9 cellular contexts compared by ENCODE assay signal in the genomic region with DNA sequence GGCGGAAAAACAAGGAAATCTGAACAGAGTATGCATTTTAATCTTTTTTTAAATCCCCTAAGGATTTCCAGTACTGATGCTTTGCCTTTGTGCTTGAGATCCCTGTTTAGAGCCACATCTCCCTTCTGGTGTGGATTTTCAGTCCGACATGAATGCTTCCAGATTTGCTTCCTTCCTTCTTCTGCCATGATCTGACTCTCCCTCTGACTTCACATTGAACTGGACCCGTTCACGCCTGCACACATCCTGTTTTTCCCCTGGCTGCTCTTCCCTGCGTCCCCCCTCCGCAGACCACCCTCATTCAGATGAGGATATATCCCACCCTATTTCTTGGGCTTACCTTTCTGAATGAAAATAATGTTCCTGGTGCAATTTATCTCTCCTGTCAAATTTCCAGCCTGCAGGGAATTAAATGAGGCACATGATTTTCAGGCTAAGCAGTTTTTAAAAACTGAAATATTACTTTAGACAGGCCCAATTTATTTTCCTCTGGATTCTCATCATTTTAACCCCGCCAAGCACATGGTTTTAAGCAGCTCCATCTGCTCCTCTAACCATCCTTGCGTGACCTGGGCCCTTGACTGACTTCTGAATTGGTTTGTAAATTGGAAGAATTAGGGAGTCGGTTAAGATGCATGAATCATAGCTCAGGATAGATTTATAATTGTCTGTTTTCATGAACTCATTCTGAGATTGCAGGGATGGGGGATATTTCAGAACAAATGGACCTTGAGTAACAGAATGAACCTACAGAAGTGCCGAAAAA. TPM values are rescaled to one million over a fixed set of nuclear protein-coding genes. Genes with fewer than 3 reads are reported as not detected.
A peak's percentile ranks its signal among the peaks of the same experiment; 100 is the strongest.
DNase-seq lines count a peak whose midpoint lies in the region; ATAC-seq and TF ChIP-seq lines count a peak whose summit lies in the region.
"Had no signal": no experiment of that assay in that cellular context is flagged by ENCODE, and none has a peak within 500 bp of the region (broad histone marks: within the 10 kb centered on the region; RNA-seq: fewer than 3 reads in every experiment).

No MANE protein-coding gene starts in this region.

- DNase-seq in AG09309 (ENCODE audit: low read depth) (peak; percentile 88), M059J (ENCODE audit: low read depth) (peak; percentile 70), amniotic stem cell (lab: John Stamatoyannopoulos, UW) (peak; percentile 48), lung microvascular endothelial cell (ENCODE audit: low read depth in 2 of 2) (peak; percentile 33 to 63), DMS53 treated with DMSO at 0.1 percent for 48 hours (lab: John Stamatoyannopoulos, UW; ENCODE audit: unreplicated experiment) (no peak), DMS53 (lab: John Stamatoyannopoulos, UW) (no peak), HUDEP-2 (lab: John Stamatoyannopoulos, UW; ENCODE audit: unreplicated experiment in 76 of 76) (no peak)
- DNase-seq: foreskin keratinocyte had no signal

- H3K4me3 ChIP-seq in AG09309 (ENCODE audit: control insufficient read depth, low read depth, low read length): no peak overlapping the region

- TF ChIP-seq CTCF in AG09309 (IDR thresholded peaks at IDR 0.05; ENCODE audit: control insufficient read depth, insufficient read depth, low read depth, low read length, missing control alignments): no peak

- ATAC-seq in HG03520 (IDR thresholded peaks at IDR 0.05; ENCODE audit: unreplicated experiment): no peak
- ATAC-seq: foreskin keratinocyte had no signal

RNA-seq across cellular contexts. Expression of a gene that starts 59.2 kb away (rescaled TPM):
- total RNA-seq in M059J (2014; rRNA removed; shearing (Covaris generic)): 12.8 and 25.5 TPM in 2 replicates
- total RNA-seq in lung microvascular endothelial cell: 12.3 and 15.5 TPM in 2 replicates

Comparison
In these comparisons a context has a peak if more than half of its experiments do, and no peak if none do; other contexts are left out.
1. DNase-seq: peak in AG09309 (single experiment), M059J (single experiment), amniotic stem cell (single experiment) and lung microvascular endothelial cell (2 of 2); none in DMS53 treated with DMSO at 0.1 percent for 48 hours (single experiment), DMS53 (single experiment) and HUDEP-2 (0 of 76).